ENCODE assay signal across 8 cellular contexts in genomic region chr1:109490029-109490933, GRCh38. TPM values are rescaled to one million over a fixed set of nuclear protein-coding genes. Genes with fewer than 3 reads are reported as not detected.
DNase-seq lines count a peak whose midpoint lies in the region; ATAC-seq and TF ChIP-seq lines count a peak whose summit lies in the region.

No MANE protein-coding gene starts in this region.

- H3K4me3 ChIP-seq in fibroblast of villous mesenchyme (ENCODE audit: low read depth, low read length) (no peak overlapping the region), ovary (no peak overlapping the region)

- no peaks in the 10 kb centered on the region for H3K9me3 Mint-ChIP-seq in activated T-helper 2 cell treated with anti-CD3 and anti-CD28 coated beads, Interferon-gamma antibody, Interleukin-2, Interleukin-4, amounts not matched to agents 10 μg/mL and 5 μg/mL and 100 μg/mL, durations not matched to agents 14 hours and 24 hours and 36 hours

- H3K27me3 Mint-ChIP-seq in activated T-helper 2 cell treated with anti-CD3 and anti-CD28 coated beads, Interferon-gamma antibody, Interleukin-2, Interleukin-4, amounts not matched to agents 10 μg/mL and 5 μg/mL and 100 μg/mL, durations not matched to agents 14 hours and 24 hours and 36 hours (ENCODE audit: low read depth) = no peaks in the 10 kb centered on the region

- peaks cover 16% of the 10 kb centered on the region for H3K4me1 Mint-ChIP-seq in activated T-helper 2 cell treated with anti-CD3 and anti-CD28 coated beads, Interferon-gamma antibody, Interleukin-2, Interleukin-4, amounts not matched to agents 10 μg/mL and 5 μg/mL and 100 μg/mL, durations not matched to agents 14 hours and 24 hours and 36 hours (ENCODE audit: low read depth)

- no peak overlapping the region for H3K27ac Mint-ChIP-seq in activated T-helper 2 cell treated with anti-CD3 and anti-CD28 coated beads, Interferon-gamma antibody, Interleukin-2, Interleukin-4, amounts not matched to agents 10 μg/mL and 5 μg/mL and 100 μg/mL, durations not matched to agents 14 hours and 24 hours and 36 hours

- H3K36me3 ChIP-seq in ovary = no peaks in the 10 kb centered on the region

- H3K4me3 Mint-ChIP-seq in activated T-helper 2 cell treated with anti-CD3 and anti-CD28 coated beads, Interferon-gamma antibody, Interleukin-2, Interleukin-4, amounts not matched to agents 10 μg/mL and 5 μg/mL and 100 μg/mL, durations not matched to agents 14 hours and 24 hours and 36 hours (ENCODE audit: low read depth) = no peak overlapping the region

- ATAC-seq in HG03097 (IDR thresholded peaks at IDR 0.05; ENCODE audit: low FRiP score, unreplicated experiment) (no peak), HG03521 (IDR thresholded peaks at IDR 0.05; ENCODE audit: unreplicated experiment) (no peak)

- TF ChIP-seq CTCF in fibroblast of villous mesenchyme (IDR thresholded peaks at IDR 0.05; ENCODE audit: insufficient read depth, low read depth, low read length) (peak; percentile 89), ovary (IDR thresholded peaks at IDR 0.05) (peak; percentile 53 to 72 (median 58))

- TF ChIP-seq POLR2A in ovary (IDR thresholded peaks at IDR 0.05) = no peak

- no peak for TF ChIP-seq EP300 in ovary (IDR thresholded peaks at IDR 0.05)

- H3K27ac ChIP-seq in ovary = no peak overlapping the region

- intact Hi-C loops in activated T-helper 2 cell treated with anti-CD3 and anti-CD28 coated beads, Interferon-gamma antibody, Interleukin-2, Interleukin-4, amounts not matched to agents 10 μg/mL and 5 μg/mL and 100 μg/mL, durations not matched to agents 14 hours and 24 hours and 36 hours (cut with micrococcal nuclease) = no loop called here
- intact Hi-C loops in ovary (cut with DNase I) = loop anchor here (2.0 to 5.0 kb wide), 2 partner anchors 41 to 42 kb away; no protein-coding TSS in a partner anchor

- H3K36me3 Mint-ChIP-seq in activated T-helper 2 cell treated with anti-CD3 and anti-CD28 coated beads, Interferon-gamma antibody, Interleukin-2, Interleukin-4, amounts not matched to agents 10 μg/mL and 5 μg/mL and 100 μg/mL, durations not matched to agents 14 hours and 24 hours and 36 hours (ENCODE audit: low read depth) = peaks cover 31% of the 10 kb centered on the region

- no peaks in the 10 kb centered on the region for H3K9me3 ChIP-seq in ovary

- no peaks in the 10 kb centered on the region for H3K27me3 ChIP-seq in ovary

- DNase-seq in DMS53 treated with DMSO at 0.1 percent for 48 hours (lab: John Stamatoyannopoulos, UW; ENCODE audit: unreplicated experiment) (peak; percentile 36), HT1080 (ENCODE audit: low read depth) (peak; percentile 50), RPMI7951 (ENCODE audit: low read depth) (peak; percentile 62), fibroblast of villous mesenchyme (ENCODE audit: low read depth) (peak; percentile 61), ovary (peak; percentile 64 to 77 (median 77))
- peak; percentile 55 for DNase-seq in activated T-helper 2 cell treated with anti-CD3 and anti-CD28 coated beads, Interferon-gamma antibody, Interleukin-2, Interleukin-4, amounts not matched to agents 10 μg/mL and 5 μg/mL and 100 μg/mL, durations not matched to agents 14 hours and 24 hours and 36 hours (ENCODE audit: low spot score)

- peaks cover 2% of the 10 kb centered on the region for H3K4me1 ChIP-seq in ovary (ENCODE audit: insufficient read depth)

- 80 to 89% (median 84%) methylated on average over 10 to 11 of the region's 11 CpGs for WGBS in ovary, 3 donors

RNA-seq across cellular contexts. Expression of gene CYB561D1, which starts 3.6 kb away (rescaled TPM):
- 2.6 and 2.7 TPM in 2 replicates for total RNA-seq in HT1080 (2014; rRNA removed; shearing (Covaris generic))
- polyA plus RNA-seq in HT1080 (2015; cell fraction: cytosol; rRNA removed) = 5.4 and 7.8 TPM in 2 replicates
- 11.0 and 14.0 TPM in 2 replicates for polyA plus RNA-seq in HT1080 (2015; cell fraction: nucleus; rRNA removed)
- 4.0 and 4.8 TPM in 2 replicates for total RNA-seq in RPMI7951 (2014; rRNA removed; shearing (Covaris generic))
- 11.1 and 13.6 TPM in 2 replicates for total RNA-seq in activated T-helper 2 cell treated with anti-CD3 and anti-CD28 coated beads, Interferon-gamma antibody, Interleukin-2, Interleukin-4, amounts not matched to agents 10 μg/mL and 5 μg/mL and 100 μg/mL, durations not matched to agents 14 hours and 24 hours and 36 hours
- total RNA-seq in fibroblast of villous mesenchyme (4.7 and 6.1 TPM in 2 replicates), ovary (10 to 100 TPM in 2 of 7 donors, 1 to 10 TPM in 5; 3.8 to 11.7 (median 9.3) TPM)
- 10 to 100 TPM in 1 of 2 donors, 1 to 10 TPM in 1; 4.8 to 10.3 TPM for polyA plus RNA-seq in ovary

RNA-seq across cellular contexts. Expression of gene ATXN7L2, which starts 6.6 kb away (rescaled TPM):
- 10.2 and 11.1 TPM in 2 replicates for total RNA-seq in HT1080 (2014; rRNA removed; shearing (Covaris generic))
- polyA plus RNA-seq in HT1080 (2015; cell fraction: cytosol; rRNA removed) = 4.0 and 5.7 TPM in 2 replicates
- 19.2 and 21.9 TPM in 2 replicates for polyA plus RNA-seq in HT1080 (2015; cell fraction: nucleus; rRNA removed)
- total RNA-seq in RPMI7951 (2014; rRNA removed; shearing (Covaris generic)) = 2.2 and 3.0 TPM in 2 replicates
- 11.9 and 12.9 TPM in 2 replicates for total RNA-seq in activated T-helper 2 cell treated with anti-CD3 and anti-CD28 coated beads, Interferon-gamma antibody, Interleukin-2, Interleukin-4, amounts not matched to agents 10 μg/mL and 5 μg/mL and 100 μg/mL, durations not matched to agents 14 hours and 24 hours and 36 hours
- total RNA-seq in fibroblast of villous mesenchyme (3.9 and 4.7 TPM in 2 replicates), ovary (1 to 10 TPM; 3.6 to 8.8 (median 6.7) TPM)
- polyA plus RNA-seq in ovary = 1 to 10 TPM in 1 of 2 donors, under 1 TPM in 1; 0.98 to 6.5 TPM

RNA-seq across cellular contexts. Expression of gene AMIGO1, which starts 19.2 kb away (rescaled TPM):
- total RNA-seq in HT1080 (2014; rRNA removed; shearing (Covaris generic)) = 1.4 and 2.0 TPM in 2 replicates
- polyA plus RNA-seq in HT1080 (2015; cell fraction: cytosol; rRNA removed) = 2.2 and 2.6 TPM in 2 replicates
- polyA plus RNA-seq in HT1080 (2015; cell fraction: nucleus; rRNA removed) = 2.4 TPM in 2 replicates
- total RNA-seq in RPMI7951 (2014; rRNA removed; shearing (Covaris generic)) = 2.5 and 3.4 TPM in 2 replicates
- 0.66 and 0.92 TPM in 2 replicates for total RNA-seq in activated T-helper 2 cell treated with anti-CD3 and anti-CD28 coated beads, Interferon-gamma antibody, Interleukin-2, Interleukin-4, amounts not matched to agents 10 μg/mL and 5 μg/mL and 100 μg/mL, durations not matched to agents 14 hours and 24 hours and 36 hours
- total RNA-seq in fibroblast of villous mesenchyme (0.97 and 3.5 TPM in 2 replicates), ovary (10 to 100 TPM in 5 of 7 donors, 1 to 10 TPM in 2; 7.4 to 16.1 (median 10.8) TPM)
- 10 to 100 TPM in 1 of 2 donors, 1 to 10 TPM in 1; 6.3 to 18.0 TPM for polyA plus RNA-seq in ovary

RNA-seq across cellular contexts. Expression of gene SYPL2, which starts 23.9 kb away (rescaled TPM):
- 0.05 and 0.17 TPM in 2 replicates for total RNA-seq in HT1080 (2014; rRNA removed; shearing (Covaris generic))
- 0.08 and 0.11 TPM in 2 replicates for polyA plus RNA-seq in HT1080 (2015; cell fraction: cytosol; rRNA removed)
- polyA plus RNA-seq in HT1080 (2015; cell fraction: nucleus; rRNA removed) = 0.20 and 0.29 TPM in 2 replicates
- total RNA-seq in RPMI7951 (2014; rRNA removed; shearing (Covaris generic)) = 0.96 and 1.6 TPM in 2 replicates
- total RNA-seq in activated T-helper 2 cell treated with anti-CD3 and anti-CD28 coated beads, Interferon-gamma antibody, Interleukin-2, Interleukin-4, amounts not matched to agents 10 μg/mL and 5 μg/mL and 100 μg/mL, durations not matched to agents 14 hours and 24 hours and 36 hours = 0.11 TPM in 1 of 2 replicates, not detected in the other
- total RNA-seq in fibroblast of villous mesenchyme = 4.5 and 10.8 TPM in 2 replicates
- total RNA-seq in ovary = 1 to 10 TPM in 6 of 7 donors, under 1 TPM in 1; 0.31 to 4.4 (median 2.4) TPM
- polyA plus RNA-seq in ovary = 1 to 10 TPM in 1 of 2 donors, under 1 TPM in 1; 0.81 to 5.1 TPM

RNA-seq across cellular contexts. Expression of gene GPR61, which starts 49.4 kb away (rescaled TPM):
- total RNA-seq in HT1080 (2014; rRNA removed; shearing (Covaris generic)) = not detected in 2 replicates
- 0.02 TPM in 1 of 2 replicates, not detected in the other for polyA plus RNA-seq in HT1080 (2015; cell fraction: cytosol; rRNA removed)
- polyA plus RNA-seq in HT1080 (2015; cell fraction: nucleus; rRNA removed) = 0.05 TPM in 1 of 2 replicates, not detected in the other
- under 0.01 and 0.20 TPM in 2 replicates for total RNA-seq in RPMI7951 (2014; rRNA removed; shearing (Covaris generic))
- total RNA-seq in activated T-helper 2 cell treated with anti-CD3 and anti-CD28 coated beads, Interferon-gamma antibody, Interleukin-2, Interleukin-4, amounts not matched to agents 10 μg/mL and 5 μg/mL and 100 μg/mL, durations not matched to agents 14 hours and 24 hours and 36 hours = 0.43 TPM in 1 of 2 replicates, not detected in the other
- total RNA-seq in fibroblast of villous mesenchyme = under 0.01 TPM in 1 of 2 replicates, not detected in the other
- total RNA-seq in ovary = not detected
- polyA plus RNA-seq in ovary = under 1 TPM in 1 of 2 donors, not detected in 1; 0.25 TPM
